Comparison of ENCODE assay signal across 17 cellular contexts in the genomic region with DNA sequence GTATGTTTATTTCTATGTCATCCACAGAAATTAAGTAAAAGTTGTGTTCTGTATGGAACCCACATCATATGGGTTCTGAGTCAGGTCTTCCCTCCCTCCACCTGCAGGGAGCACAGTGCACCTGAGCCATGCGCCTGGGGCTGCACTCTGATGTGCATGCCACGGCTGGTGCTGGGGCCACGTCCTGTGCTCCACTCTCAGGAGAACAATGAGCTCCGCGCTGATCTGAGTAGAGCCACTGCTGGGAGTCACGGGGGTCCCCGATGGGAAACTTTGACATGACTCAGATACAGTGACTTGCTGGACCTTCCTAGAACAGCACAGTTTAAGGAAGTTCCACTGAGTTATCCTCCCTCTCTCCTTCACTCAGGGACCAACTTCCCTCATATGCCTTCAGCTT.
DNase-seq lines count a peak whose midpoint lies in the region; ATAC-seq lines count a peak whose summit lies in the region.
"Had no signal": no experiment of that assay in that cellular context is flagged by ENCODE, and none has a peak within 500 bp of the region (broad histone marks: within the 10 kb centered on the region; RNA-seq: fewer than 3 reads in every experiment).

No MANE protein-coding gene starts in this region.

- H3K36me3 Mint-ChIP-seq in activated T-helper 17 cell treated with anti-CD3 and anti-CD28 coated beads, Interleukin-2, amount 50 U/mL, for 72 hours (ENCODE audit: low read depth), result no peaks in the 10 kb centered on the region

- peak overlapping the region; percentile 12 for H3K4me3 Mint-ChIP-seq in activated T-helper 17 cell treated with anti-CD3 and anti-CD28 coated beads, Interleukin-2, amount 50 U/mL, for 72 hours

- H3K27ac Mint-ChIP-seq in activated T-helper 17 cell treated with anti-CD3 and anti-CD28 coated beads, Interleukin-2, amount 50 U/mL, for 72 hours, result no peak overlapping the region

- peak; percentile 57 for DNase-seq in activated CD8-positive, alpha-beta memory T cell treated with anti-CD3 and anti-CD28 coated beads for 24 hours
- DNase-seq in activated CD8-positive, alpha-beta memory T cell treated with anti-CD3 and anti-CD28 coated beads, Interleukin-2, amount 50 U/mL, for 48 hours, result no peak
- DNase-seq in T-helper 1 cell (peak in 3 of 5 donors; percentile 13 to 37 (median 31)), dedifferentiated amniotic fluid mesenchymal stem cell (ENCODE audit: extremely low spot score) (no peak), NCI-H2196 treated with DMSO at 0.1 percent for 48 hours (lab: John Stamatoyannopoulos, UW; ENCODE audit: unreplicated experiment) (no peak)
- peak; percentile 20 for DNase-seq in stimulated activated CD4-positive, alpha-beta T cell treated with anti-CD3 and anti-CD28 coated beads, Interleukin-1b, Interleukin-23, amount 100 ng/mL, for 48 hours
- DNase-seq: C1 segment of cervical spinal cord, DMS79 treated with DMSO at 0.1 percent for 48 hours, left ventricle myocardium inferior, NCI-H187, NCI-H510A treated with DMSO at 0.1 percent for 48 hours, PC-3, SK-N-SH, uterus had no signal

- ATAC-seq in activated T-helper 17 cell treated with anti-CD3 and anti-CD28 coated beads, Interleukin-2, amount 50 U/mL, for 72 hours (replicated peaks), result peak; percentile 52
- ATAC-seq in HG03442 (IDR thresholded peaks at IDR 0.05; ENCODE audit: unreplicated experiment), result no peak
- ATAC-seq: gastroesophageal sphincter, PC-3 had no signal

- H3K4me1 Mint-ChIP-seq in activated T-helper 17 cell treated with anti-CD3 and anti-CD28 coated beads, Interleukin-2, amount 50 U/mL, for 72 hours, result peaks cover 6% of the 10 kb centered on the region

- peaks cover 29% of the 10 kb centered on the region for H3K27me3 Mint-ChIP-seq in activated T-helper 17 cell treated with anti-CD3 and anti-CD28 coated beads, Interleukin-2, amount 50 U/mL, for 72 hours

- no peaks in the 10 kb centered on the region for H3K9me3 Mint-ChIP-seq in activated T-helper 17 cell treated with anti-CD3 and anti-CD28 coated beads, Interleukin-2, amount 50 U/mL, for 72 hours

Comparison
In these comparisons a context has a peak if more than half of its experiments do, and no peak if none do; other contexts are left out.
1. DNase-seq: peak in activated CD8-positive, alpha-beta memory T cell treated with anti-CD3 and anti-CD28 coated beads for 24 hours (single experiment), T-helper 1 cell (3 of 5) and stimulated activated CD4-positive, alpha-beta T cell treated with anti-CD3 and anti-CD28 coated beads, Interleukin-1b, Interleukin-23, amount 100 ng/mL, for 48 hours (single experiment); none in activated CD8-positive, alpha-beta memory T cell treated with anti-CD3 and anti-CD28 coated beads, Interleukin-2, amount 50 U/mL, for 48 hours (single experiment), dedifferentiated amniotic fluid mesenchymal stem cell (single experiment) and NCI-H2196 treated with DMSO at 0.1 percent for 48 hours (single experiment).